ENCODE assay signal across 19 cellular contexts in the genomic region with DNA sequence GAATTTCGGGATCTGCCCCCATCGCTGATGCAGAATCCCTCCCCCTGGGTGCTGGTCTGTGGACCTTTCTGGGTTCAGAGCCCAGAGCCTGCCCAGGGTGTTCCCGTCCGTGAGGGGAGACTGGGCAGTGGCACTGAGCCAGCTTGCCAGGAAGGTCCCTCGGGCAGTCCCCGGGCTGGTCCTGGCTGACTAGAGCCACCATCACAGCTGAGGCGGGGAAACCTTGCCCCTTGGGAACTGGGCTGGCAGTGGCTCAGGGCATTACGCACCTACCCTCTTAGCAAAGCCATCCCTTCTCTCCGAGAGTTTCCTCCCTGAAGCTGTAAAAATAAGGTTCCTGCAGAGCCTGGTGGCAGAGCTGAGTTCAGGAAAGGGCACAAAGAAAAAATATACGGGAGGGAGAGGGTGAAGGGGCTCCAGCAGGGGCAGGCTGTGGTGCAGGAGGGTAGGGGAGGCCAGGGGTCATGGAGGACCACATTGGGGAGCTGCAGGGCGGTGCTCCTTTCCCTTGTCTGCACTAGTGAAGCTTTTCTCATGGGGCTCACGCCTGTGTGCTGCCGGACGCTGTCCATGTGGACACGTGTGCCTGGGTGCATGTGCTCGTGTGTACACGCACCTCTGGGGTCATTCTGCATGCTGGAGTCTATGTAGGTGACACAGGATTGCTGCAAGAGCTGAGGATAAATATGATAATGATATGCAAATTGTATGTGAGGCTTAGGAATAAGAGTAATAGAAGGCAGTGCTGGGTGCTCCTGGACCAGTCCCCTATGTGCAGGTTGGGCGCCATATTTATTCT.
"Had no signal": no experiment of that assay in that cellular context is flagged by ENCODE, and none has a peak within 500 bp of the region (broad histone marks: within the 10 kb centered on the region; RNA-seq: fewer than 3 reads in every experiment).

No MANE protein-coding gene starts in this region.

- H3K4me1 ChIP-seq: colonic mucosa, psoas muscle, testis, uterus had no signal

- DNase-seq: activated CD4-positive, alpha-beta memory T cell treated with anti-CD3 and anti-CD28 coated beads, Interleukin-2, amount 10 ng/mL, durations not matched to agents 7 days and 5 days; activated CD4-positive, alpha-beta T cell treated with anti-CD3 and anti-CD28 coated beads for 36 hours; activated naive CD4-positive, alpha-beta T cell treated with anti-CD3 and anti-CD28 coated beads for 36 hours; foreskin melanocyte; mammary epithelial cell; mucosa of descending colon; naive thymus-derived CD8-positive, alpha-beta T cell; nucleus accumbens; psoas muscle; stimulated activated CD4-positive, alpha-beta T cell treated with anti-CD3 and anti-CD28 coated beads, Interleukin-12 subunit alpha, Interleukin-12 subunit beta, amount 100 ng/mL, for 4 hours; stimulated activated naive CD8-positive, alpha-beta T cell treated with anti-CD3 and anti-CD28 coated beads, Interleukin-15, amount 100 ng/mL, for 72 hours; T-helper 9 cell; testis; uterus had no signal

- H3K4me3 ChIP-seq: colonic mucosa, heart left ventricle, mucosa of descending colon, psoas muscle, testis, uterus had no signal

- H3K4me1 Mint-ChIP-seq: activated CD4-positive, alpha-beta T cell treated with anti-CD3 and anti-CD28 coated beads for 36 hours had no signal

- H3K36me3 ChIP-seq: colonic mucosa, heart left ventricle, uterus had no signal

- H3K4me3 Mint-ChIP-seq: activated CD4-positive, alpha-beta memory T cell treated with anti-CD3 and anti-CD28 coated beads, Interleukin-2, amount 10 ng/mL, durations not matched to agents 7 days and 5 days; activated CD4-positive, alpha-beta T cell treated with anti-CD3 and anti-CD28 coated beads for 36 hours; activated naive CD4-positive, alpha-beta T cell treated with anti-CD3 and anti-CD28 coated beads for 36 hours; activated T-helper 1 cell treated with anti-CD3 and anti-CD28 coated beads, Interleukin-12 subunit alpha, Interleukin-12 subunit beta, Interleukin-2, Interleukin-4 antibody, amounts not matched to agents 30 ng/mL and 10 ng/mL and 1 ng/mL, durations not matched to agents 14 hours and 24 hours and 36 hours; naive thymus-derived CD8-positive, alpha-beta T cell; stimulated activated naive CD8-positive, alpha-beta T cell treated with anti-CD3 and anti-CD28 coated beads, Interleukin-15, amount 100 ng/mL, for 72 hours had no signal

- ATAC-seq: activated CD4-positive, alpha-beta T cell treated with anti-CD3 and anti-CD28 coated beads for 36 hours; heart left ventricle; mucosa of descending colon; naive thymus-derived CD8-positive, alpha-beta T cell; psoas muscle; sciatic nerve; stimulated activated naive CD8-positive, alpha-beta T cell treated with anti-CD3 and anti-CD28 coated beads, Interleukin-15, amount 100 ng/mL, for 72 hours had no signal

- H3K36me3 Mint-ChIP-seq: naive thymus-derived CD8-positive, alpha-beta T cell had no signal

- H3K27ac Mint-ChIP-seq: activated CD4-positive, alpha-beta memory T cell treated with anti-CD3 and anti-CD28 coated beads, Interleukin-2, amount 10 ng/mL, durations not matched to agents 7 days and 5 days; activated CD4-positive, alpha-beta T cell treated with anti-CD3 and anti-CD28 coated beads for 36 hours; activated naive CD4-positive, alpha-beta T cell treated with anti-CD3 and anti-CD28 coated beads for 36 hours; activated T-helper 1 cell treated with anti-CD3 and anti-CD28 coated beads, Interleukin-12 subunit alpha, Interleukin-12 subunit beta, Interleukin-2, Interleukin-4 antibody, amounts not matched to agents 30 ng/mL and 10 ng/mL and 1 ng/mL, durations not matched to agents 14 hours and 24 hours and 36 hours; naive thymus-derived CD8-positive, alpha-beta T cell had no signal

- H3K27ac ChIP-seq: colonic mucosa, heart left ventricle, psoas muscle, testis, uterus, VCaP had no signal

- H3K9me3 ChIP-seq: colonic mucosa, heart left ventricle, mucosa of descending colon, psoas muscle, testis, uterus had no signal

- H3K27me3 ChIP-seq: colonic mucosa, testis, uterus had no signal

- H3K9me3 Mint-ChIP-seq: activated CD4-positive, alpha-beta memory T cell treated with anti-CD3 and anti-CD28 coated beads, Interleukin-2, amount 10 ng/mL, durations not matched to agents 7 days and 5 days; activated naive CD4-positive, alpha-beta T cell treated with anti-CD3 and anti-CD28 coated beads for 36 hours; activated T-helper 1 cell treated with anti-CD3 and anti-CD28 coated beads, Interleukin-12 subunit alpha, Interleukin-12 subunit beta, Interleukin-2, Interleukin-4 antibody, amounts not matched to agents 30 ng/mL and 10 ng/mL and 1 ng/mL, durations not matched to agents 14 hours and 24 hours and 36 hours; stimulated activated naive CD8-positive, alpha-beta T cell treated with anti-CD3 and anti-CD28 coated beads, Interleukin-15, amount 100 ng/mL, for 72 hours had no signal
